ENCODE assay signal across 13 cellular contexts in genomic region chr6:14276066-14276465, GRCh38.
DNase-seq lines count a peak whose midpoint lies in the region; ATAC-seq and TF ChIP-seq lines count a peak whose summit lies in the region.
"Had no signal": no experiment of that assay in that cellular context is flagged by ENCODE, and none has a peak within 500 bp of the region (broad histone marks: within the 10 kb centered on the region; RNA-seq: fewer than 3 reads in every experiment).

No MANE protein-coding gene starts in this region.

- no peaks in the 10 kb centered on the region for H3K36me3 Mint-ChIP-seq in activated CD4-positive, alpha-beta T cell treated with anti-CD3 and anti-CD28 coated beads for 36 hours (ENCODE audit: low read depth)
- H3K36me3 Mint-ChIP-seq in brain (no peaks in the 10 kb centered on the region), neural progenitor cell (no peaks in the 10 kb centered on the region)

- intact Hi-C loops in activated CD4-positive, alpha-beta T cell treated with anti-CD3 and anti-CD28 coated beads for 36 hours (cut with DNase I, micrococcal nuclease): loop anchor here in 1 of 2 experiments (10.0 kb wide), 1 partner anchor 149 kb away; no protein-coding TSS in a partner anchor
- intact Hi-C loops in OCI-LY7 (cut with micrococcal nuclease; ENCODE audit: unreplicated experiment): loop anchor here (5.0 kb wide), 1 partner anchor 49 kb away; no protein-coding TSS in a partner anchor

- POLR2A ChIA-PET in activated CD4-positive, alpha-beta T cell treated with anti-CD3 and anti-CD28 coated beads for 36 hours (lab: Charles Lee): no interaction called here
- POLR2A ChIA-PET in OCI-LY7 (lab: Charles Lee): interaction anchor here (0.6 to 2.7 kb wide), 7 partner anchors 11 to 64 kb away, joined by 3 to 9 read pairs (median 5); no protein-coding TSS in a partner anchor

- H3K4me2 ChIP-seq in OCI-LY7 (ENCODE audit: low read length) (peak overlapping the region; percentile 66), neural progenitor cell (no peak overlapping the region)

- H3F3A ChIP-seq in neural progenitor cell (ENCODE audit: low read depth): no peaks in the 10 kb centered on the region

- H3K27me3 Mint-ChIP-seq in activated CD4-positive, alpha-beta T cell treated with anti-CD3 and anti-CD28 coated beads for 36 hours: no peaks in the 10 kb centered on the region
- H3K27me3 Mint-ChIP-seq in brain (peaks cover 48% of the 10 kb centered on the region), neural progenitor cell (ENCODE audit: insufficient read depth, low read depth) (peaks cover 15% of the 10 kb centered on the region)

- H3K27ac Mint-ChIP-seq in activated CD4-positive, alpha-beta T cell treated with anti-CD3 and anti-CD28 coated beads for 36 hours: peak overlapping the region; percentile 78
- peak overlapping the region in 4 of 5 experiments; percentile 31 to 92 (median 82) for H3K27ac Mint-ChIP-seq in brain
- H3K27ac Mint-ChIP-seq in neural progenitor cell: peak overlapping the region; percentile 88

- H3K27me3 ChIP-seq in neural progenitor cell: no peaks in the 10 kb centered on the region
- H3K27me3 ChIP-seq: adrenal gland, transverse colon had no signal

- H3K27ac ChIP-seq in OCI-LY7 (ENCODE audit: low read depth, low read length, poor library complexity, severe bottlenecking) (peak overlapping the region; percentile 95), neural progenitor cell (no peak overlapping the region)

- no peak for DNase-seq in activated CD4-positive, alpha-beta T cell treated with anti-CD3 and anti-CD28 coated beads for 36 hours
- DNase-seq in activated CD4-positive, alpha-beta T cell treated with anti-CD3 and anti-CD28 coated beads, Interleukin-2, amount 50 U/mL, for 1 hour: no peak
- DNase-seq in OCI-LY7 (ENCODE audit: low spot score): no peak
- DNase-seq in neural progenitor cell (ENCODE audit: low spot score): no peak
- no peak for DNase-seq in iPS-NIHi11 (ENCODE audit: low spot score)
- DNase-seq: DMS153, NCI-H1092, SW 1271, transverse colon had no signal

- H3K36me3 ChIP-seq in OCI-LY7 (ENCODE audit: insufficient read depth, low read length) (peaks cover 12% of the 10 kb centered on the region; the same call in 1 of the 2 replicates), neural progenitor cell (no peaks in the 10 kb centered on the region)
- H3K36me3 ChIP-seq: adrenal gland, transverse colon had no signal

- H3K9me3 ChIP-seq in OCI-LY7 (ENCODE audit: low read length): peaks cover 21% of the 10 kb centered on the region; the same call in 1 of the 2 replicates
- H3K9me3 ChIP-seq in neural progenitor cell (ENCODE audit: low read depth): no peaks in the 10 kb centered on the region
- H3K9me3 ChIP-seq: adrenal gland, transverse colon had no signal

- peaks cover 60% of the 10 kb centered on the region for H3K4me1 ChIP-seq in OCI-LY7 (ENCODE audit: insufficient read depth, low read length, poor library complexity, severe bottlenecking)
- H3K4me1 ChIP-seq in neural progenitor cell: peaks cover 5% of the 10 kb centered on the region

- no peak overlapping the region for H3K9ac ChIP-seq in neural progenitor cell

- H3K4me3 ChIP-seq in OCI-LY7 (ENCODE audit: low read depth, low read length, poor library complexity, severe bottlenecking): peak overlapping the region; percentile 44
- no peak overlapping the region for H3K4me3 ChIP-seq in neural progenitor cell
- H3K4me3 ChIP-seq: adrenal gland, transverse colon had no signal

- H3K79me2 ChIP-seq in OCI-LY7 (ENCODE audit: insufficient read depth, low read depth, low read length) (no peaks in the 10 kb centered on the region), neural progenitor cell (ENCODE audit: low read depth) (no peaks in the 10 kb centered on the region)

- peaks cover 56% of the 10 kb centered on the region for H3K4me1 Mint-ChIP-seq in activated CD4-positive, alpha-beta T cell treated with anti-CD3 and anti-CD28 coated beads for 36 hours
- peaks cover 54% of the 10 kb centered on the region for H3K4me1 Mint-ChIP-seq in brain
- peaks cover 47% of the 10 kb centered on the region for H3K4me1 Mint-ChIP-seq in neural progenitor cell

- TF ChIP-seq CTCF in OCI-LY7 (conservative IDR thresholded peaks at IDR 0.05; ENCODE audit: low read length) (no peak), brain (conservative IDR thresholded peaks at IDR 0.05) (no peak), neural progenitor cell (IDR thresholded peaks at IDR 0.05) (no peak)

- ATAC-seq in activated CD4-positive, alpha-beta T cell treated with anti-CD3 and anti-CD28 coated beads for 36 hours: no peak
- ATAC-seq in GM21447 (IDR thresholded peaks at IDR 0.05; ENCODE audit: unreplicated experiment): no peak
- ATAC-seq in activated CD4-positive, CD25-positive, alpha-beta regulatory T cell treated with anti-CD3 and anti-CD28 coated beads, Interleukin-2, amount 50 U/mL, for 24 hours: no peak

- CTCF ChIA-PET in activated CD4-positive, alpha-beta T cell treated with anti-CD3 and anti-CD28 coated beads for 36 hours (lab: Charles Lee): interaction anchor here (1.3 kb wide), 1 partner anchor 19 kb away, joined by 3 read pairs; no protein-coding TSS in a partner anchor
- CTCF ChIA-PET in OCI-LY7 (lab: Charles Lee; ENCODE audit: unreplicated experiment): interaction anchor here (1.3 to 1.5 kb wide), 2 partner anchors 10 to 21 kb away, joined by 4 read pairs; no protein-coding TSS in a partner anchor

- H4K20me1 ChIP-seq in OCI-LY7 (ENCODE audit: insufficient read depth, low read length): no peaks in the 10 kb centered on the region
- H4K20me1 ChIP-seq in neural progenitor cell (ENCODE audit: low read depth): no peaks in the 10 kb centered on the region

- H3K9me2 ChIP-seq in OCI-LY7 (ENCODE audit: insufficient read depth, low read length): no peaks in the 10 kb centered on the region

- H2AFZ ChIP-seq in OCI-LY7 (ENCODE audit: low read length) (peak overlapping the region; percentile 46; the same call in 1 of the 2 replicates), neural progenitor cell (replicated peaks) (no peak overlapping the region)

- peaks cover 7% of the 10 kb centered on the region for H3K9me3 Mint-ChIP-seq in activated CD4-positive, alpha-beta T cell treated with anti-CD3 and anti-CD28 coated beads for 36 hours (ENCODE audit: low read depth)
- H3K9me3 Mint-ChIP-seq in brain (peaks cover 5 to 19% (median 17%) of the 10 kb centered on the region in 5 experiments), neural progenitor cell (peaks cover 9% of the 10 kb centered on the region)

- no TSS peak for BruUV-seq in OCI-LY7 (replicated peaks; lab: Mats Ljungman, UMichigan)

- no peak overlapping the region for H3K4me3 Mint-ChIP-seq in activated CD4-positive, alpha-beta T cell treated with anti-CD3 and anti-CD28 coated beads for 36 hours
- H3K4me3 Mint-ChIP-seq in brain (peak overlapping the region in 1 of 5 experiments; percentile 6), neural progenitor cell (no peak overlapping the region)
